ENCODE assay signal across 17 cellular contexts in genomic region chr11:1714908-1715885, GRCh38. TPM values are rescaled to one million over a fixed set of nuclear protein-coding genes. Genes with fewer than 3 reads are reported as not detected.
A peak's percentile ranks its signal among the peaks of the same experiment; 100 is the strongest.
DNase-seq lines count a peak whose midpoint lies in the region; ATAC-seq and TF ChIP-seq lines count a peak whose summit lies in the region.
"Had no signal": no experiment of that assay in that cellular context is flagged by ENCODE, and none has a peak within 500 bp of the region (broad histone marks: within the 10 kb centered on the region; RNA-seq: fewer than 3 reads in every experiment).

No MANE protein-coding gene starts in this region.

- ATAC-seq in foreskin keratinocyte = no peak

- H3K36me3 Mint-ChIP-seq in activated naive CD4-positive, alpha-beta T cell treated with anti-CD3 and anti-CD28 coated beads, Interleukin-2, amount 50 U/mL, for 24 hours = peaks cover 1% of the 10 kb centered on the region

- WGBS in thyroid gland, 2 donors = 73 to 80% methylated on average over 24 of the region's 24 CpGs

- H3K27ac Mint-ChIP-seq in activated naive CD4-positive, alpha-beta T cell treated with anti-CD3 and anti-CD28 coated beads, Interleukin-2, amount 50 U/mL, for 24 hours = peak overlapping the region; percentile 47

- no peak overlapping the region for H3K4me3 Mint-ChIP-seq in activated naive CD4-positive, alpha-beta T cell treated with anti-CD3 and anti-CD28 coated beads, Interleukin-2, amount 50 U/mL, for 24 hours

- no peak overlapping the region for H3K4me3 ChIP-seq in Peyer's patch
- no peak overlapping the region for H3K4me3 ChIP-seq in left ventricle myocardium inferior
- H3K4me3 ChIP-seq in thyroid gland (replicated peaks in 1 of 3) = no peak overlapping the region

- H3K27me3 ChIP-seq in Peyer's patch = no peaks in the 10 kb centered on the region
- H3K27me3 ChIP-seq in left ventricle myocardium inferior (ENCODE audit: low read depth) = peaks cover 15% of the 10 kb centered on the region
- H3K27me3 ChIP-seq in thyroid gland = no peaks in the 10 kb centered on the region
- H3K27me3 ChIP-seq in foreskin keratinocyte = no peaks in the 10 kb centered on the region

- H3K9me3 ChIP-seq in Peyer's patch = no peaks in the 10 kb centered on the region
- no peaks in the 10 kb centered on the region for H3K9me3 ChIP-seq in left ventricle myocardium inferior (replicated peaks)
- no peaks in the 10 kb centered on the region for H3K9me3 ChIP-seq in thyroid gland

- H3K27me3 Mint-ChIP-seq in activated naive CD4-positive, alpha-beta T cell treated with anti-CD3 and anti-CD28 coated beads, Interleukin-2, amount 50 U/mL, for 24 hours = no peaks in the 10 kb centered on the region

- intact Hi-C loops in left ventricle myocardium inferior (cut with micrococcal nuclease) (no loop called here), thyroid gland (cut with DNase I) (no loop called here)

- no peak overlapping the region for H3K27ac ChIP-seq in Peyer's patch
- H3K27ac ChIP-seq in left ventricle myocardium inferior (replicated peaks) = peak overlapping the region; percentile 51
- H3K27ac ChIP-seq in thyroid gland = no peak overlapping the region
- H3K27ac ChIP-seq in foreskin keratinocyte = no peak overlapping the region
- H3K27ac ChIP-seq: C4-2B, RWPE1 had no signal

- DNase-seq in activated naive CD4-positive, alpha-beta T cell treated with anti-CD3 and anti-CD28 coated beads, Interleukin-2, amount 50 U/mL, for 16 hours = no peak
- DNase-seq in Peyer's patch (peak in 2 of 3 donors; percentile 5 to 34), left ventricle myocardium inferior (peak; percentile 49), HuH-7 (ENCODE audit: low spot score) (no peak), thyroid gland (no peak), MV-4-11 (lab: John Stamatoyannopoulos, UW) (no peak), foreskin keratinocyte (no peak)
- DNase-seq: DMS53, NCI-H187, NCI-H2171 treated with DMSO at 0.1 percent for 48 hours, NCI-H82 had no signal

- TF ChIP-seq POLR2A in Peyer's patch (IDR thresholded peaks at IDR 0.05) = no peak
- TF ChIP-seq POLR2A in thyroid gland (IDR thresholded peaks at IDR 0.05) = no peak

- no peak for TF ChIP-seq CTCF in Peyer's patch (IDR thresholded peaks at IDR 0.05)
- no peak for TF ChIP-seq CTCF in left ventricle myocardium inferior (IDR thresholded peaks at IDR 0.05; ENCODE audit: borderline replicate concordance)
- TF ChIP-seq CTCF in thyroid gland (IDR thresholded peaks at IDR 0.05) = no peak
- no peak for TF ChIP-seq CTCF in foreskin keratinocyte (conservative IDR thresholded peaks at IDR 0.05)

- H3K4me1 Mint-ChIP-seq in activated naive CD4-positive, alpha-beta T cell treated with anti-CD3 and anti-CD28 coated beads, Interleukin-2, amount 50 U/mL, for 24 hours = no peaks in the 10 kb centered on the region

- no peaks in the 10 kb centered on the region for H3K36me3 ChIP-seq in Peyer's patch
- no peaks in the 10 kb centered on the region for H3K36me3 ChIP-seq in left ventricle myocardium inferior
- no peaks in the 10 kb centered on the region for H3K36me3 ChIP-seq in thyroid gland

- H3K9me3 Mint-ChIP-seq in activated naive CD4-positive, alpha-beta T cell treated with anti-CD3 and anti-CD28 coated beads, Interleukin-2, amount 50 U/mL, for 24 hours = no peaks in the 10 kb centered on the region

- H3K4me1 ChIP-seq in Peyer's patch (no peaks in the 10 kb centered on the region), left ventricle myocardium inferior (peaks cover 7% of the 10 kb centered on the region), thyroid gland (peaks cover 0 to 6% of the 10 kb centered on the region in 2 donors), foreskin keratinocyte (no peaks in the 10 kb centered on the region)

RNA-seq across cellular contexts. Expression of gene KRTAP5-6, which starts 18.2 kb away (rescaled TPM):
- total RNA-seq in Peyer's patch = not detected
- not detected for total RNA-seq in left ventricle myocardium inferior
- total RNA-seq in thyroid gland = not detected
- not detected in 2 replicates for total RNA-seq in foreskin keratinocyte
- not detected in 2 replicates for polyA plus RNA-seq in foreskin keratinocyte
- total RNA-seq: G401, NCI-H460, SK-MEL-5 had no signal

RNA-seq across cellular contexts. Expression of gene IFITM10, which starts 35.2 kb away (rescaled TPM):
- total RNA-seq in Peyer's patch = 1 to 10 TPM in 3 of 4 donors, under 1 TPM in 1; 0.88 to 5.0 (median 3.4) TPM
- total RNA-seq in left ventricle myocardium inferior = 0.58 TPM
- 100 to 1,000 TPM in 1 of 4 donors, 1 to 10 TPM in 1, under 1 TPM in 1, not detected in 1; 0.22 to 126 (median 1.5) TPM for total RNA-seq in thyroid gland
- total RNA-seq in foreskin keratinocyte = 0.04 and 0.14 TPM in 2 replicates
- 0.06 TPM in 1 of 2 replicates, not detected in the other for polyA plus RNA-seq in foreskin keratinocyte
- total RNA-seq: G401, SK-MEL-5 had no signal

RNA-seq across cellular contexts. Expression of gene CTSD, which starts 48.5 kb away (rescaled TPM):
- total RNA-seq in Peyer's patch (1,000 to 10,000 TPM in 2 of 4 donors, 100 to 1,000 TPM in 2; 129 to 1,688 (median 1,221) TPM), left ventricle myocardium inferior (831 TPM), thyroid gland (100 to 1,000 TPM; 363 to 577 (median 457) TPM), foreskin keratinocyte (116 and 154 TPM in 2 replicates)
- polyA plus RNA-seq in foreskin keratinocyte = 185 and 260 TPM in 2 replicates

Comparison
In these comparisons a context has a peak if more than half of its experiments do, and no peak if none do; other contexts are left out.
1. DNase-seq: peak in Peyer's patch (2 of 3) and left ventricle myocardium inferior (single experiment); none in activated naive CD4-positive, alpha-beta T cell treated with anti-CD3 and anti-CD28 coated beads, Interleukin-2, amount 50 U/mL, for 16 hours (single experiment), HuH-7 (single experiment), thyroid gland (0 of 2), MV-4-11 (single experiment) and foreskin keratinocyte (0 of 2).